29 cellular contexts compared by ENCODE assay signal in the genomic region with DNA sequence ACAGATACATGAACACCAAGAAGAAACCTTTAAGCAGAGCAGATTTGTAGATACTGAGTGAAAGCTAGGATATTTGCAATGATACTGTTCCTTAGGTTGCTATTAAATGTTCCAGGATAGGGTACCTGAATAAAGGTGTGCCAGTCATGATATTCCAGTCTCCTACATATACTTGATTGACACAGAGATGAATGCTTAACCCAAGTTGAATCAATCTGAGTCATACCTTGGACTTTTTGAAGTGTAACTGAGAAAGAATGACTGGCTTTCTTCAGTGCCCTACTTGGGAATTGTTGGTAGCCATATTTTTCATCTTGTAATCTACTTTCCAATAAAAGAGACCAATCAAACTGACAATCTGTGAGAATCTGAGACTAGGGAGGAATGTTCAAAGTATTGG.
"Had no signal": no experiment of that assay in that cellular context is flagged by ENCODE, and none has a peak within 500 bp of the region (broad histone marks: within the 10 kb centered on the region; RNA-seq: fewer than 3 reads in every experiment).

No MANE protein-coding gene starts in this region.

- H3K27ac ChIP-seq: adrenal gland, body of pancreas, coronary artery, dorsolateral prefrontal cortex, esophagus squamous epithelium, WERI-Rb-1 had no signal

- H3K27me3 ChIP-seq: adrenal gland, body of pancreas, dorsolateral prefrontal cortex, esophagus squamous epithelium had no signal

- DNase-seq: activated B cell treated with CpG ODN at 0.5 μM for 24 hours; activated CD4-positive, alpha-beta T cell treated with anti-CD3 and anti-CD28 coated beads for 48 hours; activated CD4-positive, alpha-beta T cell treated with anti-CD3 and anti-CD28 coated beads, Interleukin-2, amount 50 U/mL, for 1 hour; activated CD4-positive, alpha-beta T cell treated with anti-CD3 and anti-CD28 coated beads, Interleukin-2, amount 50 U/mL, for 48 hours; activated CD8-positive, alpha-beta memory T cell treated with anti-CD3 and anti-CD28 coated beads, Interleukin-2, amount 10 ng/mL, durations not matched to agents 7 days and 5 days; activated CD8-positive, alpha-beta memory T cell treated with anti-CD3 and anti-CD28 coated beads, Interleukin-2, amount 50 U/mL, for 4 hours; activated CD8-positive, alpha-beta T cell treated with anti-CD3 and anti-CD28 coated beads for 36 hours; activated effector memory CD4-positive, alpha-beta T cell treated with anti-CD3 and anti-CD28 coated beads, Interleukin-2, amount 50 U/mL, for 16 hours; activated naive CD4-positive, alpha-beta T cell treated with anti-CD3 and anti-CD28 coated beads for 36 hours; activated naive CD8-positive, alpha-beta T cell treated with anti-CD3 and anti-CD28 coated beads for 36 hours; activated naive CD8-positive, alpha-beta T cell treated with anti-CD3 and anti-CD28 coated beads, Interleukin-2, amount 50 U/mL, for 24 hours; activated T-cell treated with anti-CD3 and anti-CD28 coated beads, Interleukin-2, amount 50 U/mL, for 1 hour; activated T-cell treated with anti-CD3 and anti-CD28 coated beads, Interleukin-2, amount 50 U/mL, for 48 hours; adrenal gland; amygdala; aorta; body of pancreas; dorsolateral prefrontal cortex; effector memory CD4-positive, alpha-beta T cell; endodermal cell; esophagus squamous epithelium; head of caudate nucleus; T-helper 1 cell; T-helper 17 cell; T1000; WERI-Rb-1 had no signal

- ATAC-seq: activated CD4-positive, CD25-positive, alpha-beta regulatory T cell treated with anti-CD3 and anti-CD28 coated beads, Interleukin-2, amount 50 U/mL, for 24 hours; activated CD8-positive, alpha-beta memory T cell treated with anti-CD3 and anti-CD28 coated beads, Interleukin-2, amount 10 ng/mL, durations not matched to agents 7 days and 5 days; activated CD8-positive, alpha-beta T cell treated with anti-CD3 and anti-CD28 coated beads for 36 hours; activated naive CD8-positive, alpha-beta T cell treated with anti-CD3 and anti-CD28 coated beads, Interleukin-2, amount 50 U/mL, for 24 hours; body of pancreas; T-helper 17 cell had no signal

- H3K4me3 ChIP-seq: adrenal gland, body of pancreas, coronary artery, dorsolateral prefrontal cortex, esophagus squamous epithelium had no signal

- H3K36me3 ChIP-seq: adrenal gland, esophagus squamous epithelium, WERI-Rb-1 had no signal

- H3K4me1 ChIP-seq: adrenal gland, body of pancreas, esophagus squamous epithelium had no signal

- FAIRE-seq: frontal cortex had no signal
